Comparison of ENCODE assay signal across 1 cellular context in the genomic region with DNA sequence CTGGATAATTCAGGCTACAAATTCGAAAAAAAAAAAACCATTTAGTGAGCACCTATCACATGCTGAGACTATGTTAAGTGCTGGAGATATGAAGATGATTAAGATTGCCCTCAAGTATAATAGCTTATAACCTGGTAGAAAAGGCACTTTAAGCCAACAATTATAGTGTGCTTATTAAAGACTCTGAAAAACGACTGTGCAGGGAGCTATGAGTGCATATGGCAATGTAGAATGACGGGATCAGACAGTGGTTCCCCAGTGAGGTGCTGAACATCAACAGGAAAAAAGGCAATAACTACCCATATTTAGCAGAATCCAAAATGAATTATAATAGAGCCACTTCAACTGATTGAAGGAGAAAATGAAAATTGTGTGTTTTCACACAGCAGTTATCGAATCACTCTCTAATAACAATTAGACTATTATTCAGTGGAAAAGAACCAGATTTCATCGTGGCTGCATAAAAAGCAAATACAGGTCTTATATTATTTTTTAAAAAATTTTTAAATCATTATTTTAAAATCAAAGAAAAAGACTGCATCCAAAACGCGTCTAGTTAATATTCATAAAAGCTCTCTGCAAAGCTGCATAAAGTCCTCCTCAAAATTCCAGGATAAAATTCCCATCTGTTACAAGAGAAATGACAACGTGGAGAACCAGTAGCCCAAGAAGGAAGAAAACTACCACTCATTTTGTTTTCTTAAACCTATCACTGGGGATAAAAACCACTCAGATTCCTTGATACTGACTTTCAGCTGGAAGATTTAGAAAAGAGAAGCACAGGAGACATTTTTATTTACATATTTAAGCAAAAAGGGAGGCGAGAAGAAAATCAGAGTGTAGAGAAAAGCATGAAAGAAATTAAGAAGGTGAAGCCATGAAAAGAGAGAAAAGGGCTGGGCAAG.
TF ChIP-seq lines count a peak whose summit lies in the region.

No MANE protein-coding gene starts in this region.

TF ChIP-seq in WTC11, 78 proteins besides CTCF, POLR2A, EP300 and RAD21 (continued from another document):
- TF ChIP-seq, protein P1, sequence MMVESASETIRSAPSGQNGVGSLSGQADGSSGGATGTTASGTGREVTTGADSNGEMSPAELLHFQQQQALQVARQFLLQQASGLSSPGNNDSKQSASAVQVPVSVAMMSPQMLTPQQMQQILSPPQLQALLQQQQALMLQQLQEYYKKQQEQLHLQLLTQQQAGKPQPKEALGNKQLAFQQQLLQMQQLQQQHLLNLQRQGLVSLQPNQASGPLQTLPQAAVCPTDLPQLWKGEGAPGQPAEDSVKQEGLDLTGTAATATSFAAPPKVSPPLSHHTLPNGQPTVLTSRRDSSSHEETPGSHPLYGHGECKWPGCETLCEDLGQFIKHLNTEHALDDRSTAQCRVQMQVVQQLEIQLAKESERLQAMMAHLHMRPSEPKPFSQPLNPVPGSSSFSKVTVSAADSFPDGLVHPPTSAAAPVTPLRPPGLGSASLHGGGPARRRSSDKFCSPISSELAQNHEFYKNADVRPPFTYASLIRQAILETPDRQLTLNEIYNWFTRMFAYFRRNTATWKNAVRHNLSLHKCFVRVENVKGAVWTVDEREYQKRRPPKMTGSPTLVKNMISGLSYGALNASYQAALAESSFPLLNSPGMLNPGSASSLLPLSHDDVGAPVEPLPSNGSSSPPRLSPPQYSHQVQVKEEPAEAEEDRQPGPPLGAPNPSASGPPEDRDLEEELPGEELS (CRISPR knock-in tag; IDR thresholded peaks at IDR 0.05), result no peak
- TF ChIP-seq, protein P2, sequence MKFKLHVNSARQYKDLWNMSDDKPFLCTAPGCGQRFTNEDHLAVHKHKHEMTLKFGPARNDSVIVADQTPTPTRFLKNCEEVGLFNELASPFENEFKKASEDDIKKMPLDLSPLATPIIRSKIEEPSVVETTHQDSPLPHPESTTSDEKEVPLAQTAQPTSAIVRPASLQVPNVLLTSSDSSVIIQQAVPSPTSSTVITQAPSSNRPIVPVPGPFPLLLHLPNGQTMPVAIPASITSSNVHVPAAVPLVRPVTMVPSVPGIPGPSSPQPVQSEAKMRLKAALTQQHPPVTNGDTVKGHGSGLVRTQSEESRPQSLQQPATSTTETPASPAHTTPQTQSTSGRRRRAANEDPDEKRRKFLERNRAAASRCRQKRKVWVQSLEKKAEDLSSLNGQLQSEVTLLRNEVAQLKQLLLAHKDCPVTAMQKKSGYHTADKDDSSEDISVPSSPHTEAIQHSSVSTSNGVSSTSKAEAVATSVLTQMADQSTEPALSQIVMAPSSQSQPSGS (CRISPR knock-in tag; IDR thresholded peaks at IDR 0.05; ENCODE audit: borderline replicate concordance, low read depth), result no peak
